25 cellular contexts compared by ENCODE assay signal in genomic region chr20:44335675-44336074, GRCh38. TPM values are rescaled to one million over a fixed set of nuclear protein-coding genes. Genes with fewer than 3 reads are reported as not detected.
DNase-seq lines count a peak whose midpoint lies in the region; ATAC-seq, FAIRE-seq and TF ChIP-seq lines count a peak whose summit lies in the region.
"Had no signal": no experiment of that assay in that cellular context is flagged by ENCODE, and none has a peak within 500 bp of the region (broad histone marks: within the 10 kb centered on the region; RNA-seq: fewer than 3 reads in every experiment).

No MANE protein-coding gene starts in this region.

- H4K8ac ChIP-seq in H1 (ENCODE audit: extremely low read depth, insufficient read depth, low read length): no peak overlapping the region
- no peak overlapping the region for H4K8ac ChIP-seq in trophoblast cell (ENCODE audit: low read depth, low read length)

- WGBS in HepG2 (ENCODE audit: low lambda C conversion rate): 62% methylated on average over 2 of the region's 2 CpGs
- 65% methylated on average over 2 of the region's 2 CpGs for WGBS in right lobe of liver (ENCODE audit: insufficient coverage, low coverage, low lambda C conversion rate, missing lambda C conversion rate)
- 100% methylated on average over 2 of the region's 2 CpGs; no CpG with 5 or more reads in 1 of the 2 experiments for WGBS in H1 (ENCODE audit: extremely low coverage in 1 of 2, insufficient coverage in 1 of 2, insufficient read length in 1 of 2, insufficient replicate concordance in 2 of 2, low coverage in 1 of 2, low lambda C conversion rate in 2 of 2, missing lambda C conversion rate in 1 of 2), 2 experiments
- WGBS in trophoblast cell (ENCODE audit: extremely low coverage, insufficient coverage, insufficient read length): no CpG with 5 or more reads among the region's 2 CpGs

- TF ChIP-seq RAD21 in HepG2 (CRISPR knock-in tag; IDR thresholded peaks at IDR 0.05): no peak
- no peak for TF ChIP-seq RAD21 in H1 (IDR thresholded peaks at IDR 0.05 in 1 of 2, conservative IDR thresholded peaks at IDR 0.05 in 1 of 2; ENCODE audit: low read depth in 2 of 2, low read length in 2 of 2)

- DNase-seq in HepG2 (ENCODE audit: low spot score): no peak
- no peak for DNase-seq in right lobe of liver
- no peak for DNase-seq in H1 (ENCODE audit: low read depth in 1 of 2, low spot score in 2 of 2)
- DNase-seq in trophoblast cell: no peak
- DNase-seq in NCI-H82 (lab: John Stamatoyannopoulos, UW): no peak
- DNase-seq in activated CD4-positive, alpha-beta T cell treated with anti-CD3 and anti-CD28 coated beads for 4 hours: no peak
- DNase-seq in DMS153 treated with DMSO at 0.1 percent for 48 hours (lab: John Stamatoyannopoulos, UW; ENCODE audit: unreplicated experiment): no peak
- DNase-seq: BE2C; CD4-positive, alpha-beta T cell; CD8-positive, alpha-beta memory T cell; DMS 273 treated with DMSO at 0.1 percent for 48 hours; DMS53; DMS79 treated with DMSO at 0.1 percent for 48 hours had no signal

- no peak overlapping the region for H4K91ac ChIP-seq in H1 (replicated peaks; ENCODE audit: insufficient read length, low read length)
- no peak overlapping the region for H4K91ac ChIP-seq in trophoblast cell (ENCODE audit: low read depth, low read length)

- H3K23me2 ChIP-seq in H1 (ENCODE audit: low read depth, low read length): no peaks in the 10 kb centered on the region

- H3K14ac ChIP-seq in H1 (ENCODE audit: insufficient read length) (no peak overlapping the region), trophoblast cell (ENCODE audit: low read length) (no peak overlapping the region)

- intact Hi-C loops in HepG2 (cut with micrococcal nuclease; ENCODE audit: unreplicated experiment): no loop called here
- intact Hi-C loops in right lobe of liver (cut with DNase I): no loop called here

- H3K79me1 ChIP-seq in H1 (ENCODE audit: low read depth, low read length): no peaks in the 10 kb centered on the region
- H3K79me1 ChIP-seq in trophoblast cell (ENCODE audit: low read length): peaks cover 2% of the 10 kb centered on the region

- in situ Hi-C loops in HepG2 (cut with HindIII; ENCODE audit: extremely low pct_ligation_motif_present, low pct_unique_long_range_greater_than_20kb): no loop called here

- H3K27ac ChIP-seq in HepG2 (ENCODE audit: extremely low read length, insufficient read depth, low read length): no peak overlapping the region
- H3K27ac ChIP-seq in right lobe of liver: no peak overlapping the region
- H3K27ac ChIP-seq in H1 (ENCODE audit: low read depth, low read length): no peak overlapping the region
- no peak overlapping the region for H3K27ac ChIP-seq in trophoblast cell (ENCODE audit: low read depth, low read length)
- H3K27ac ChIP-seq: 22Rv1; BLaER1 treated with 17β-estradiol and CSF1 and Interleukin-3, amounts not matched to agents 10 nM and 100 nM had no signal

- H2AFZ ChIP-seq in HepG2 (ENCODE audit: low read length) (no peak overlapping the region), H1 (ENCODE audit: low read length) (0 out of 2 replicates have a peak overlapping the region, but pooled peaks have one; percentile 22), trophoblast cell (ENCODE audit: insufficient read depth, low read length, poor library complexity) (no peak overlapping the region)

- no peak overlapping the region for H4K12ac ChIP-seq in trophoblast cell (ENCODE audit: low read depth, low read length)

- no peaks in the 10 kb centered on the region for H3K79me2 ChIP-seq in HepG2 (ENCODE audit: insufficient read depth, low read length)
- no peaks in the 10 kb centered on the region for H3K79me2 ChIP-seq in H1 (ENCODE audit: control insufficient read depth in 1 of 2, insufficient read depth in 2 of 2, low read length in 2 of 2)
- no peaks in the 10 kb centered on the region for H3K79me2 ChIP-seq in trophoblast cell (ENCODE audit: control insufficient read depth, insufficient read depth, low read length, poor library complexity)

- H3K27me3 ChIP-seq in HepG2 (ENCODE audit: control insufficient read depth in 1 of 2, insufficient read depth in 2 of 2, low read length in 2 of 2) (peaks cover 6 to 49% of the 10 kb centered on the region in 2 experiments; a peak in 4 of 5 replicates), right lobe of liver (no peaks in the 10 kb centered on the region), H1 (replicated peaks in 1 of 4; ENCODE audit: control insufficient read depth in 3 of 4, extremely low read depth in 1 of 4, insufficient read depth in 3 of 4, low read length in 3 of 4) (0 out of 7 replicates have a peak, but pooled peaks cover 0 to 2% (median 0%) of the 10 kb centered on the region in 4 experiments), trophoblast cell (ENCODE audit: insufficient read depth, low read length) (no peaks in the 10 kb centered on the region)
- H3K27me3 ChIP-seq: BE2C; BLaER1 treated with 17β-estradiol and CSF1 and Interleukin-3, amounts not matched to agents 10 nM and 100 nM had no signal

- no peak for TF ChIP-seq POLR2A in HepG2 (IDR thresholded peaks at IDR 0.05; ENCODE audit: insufficient read depth in 1 of 2, low read depth in 2 of 2, low read length in 2 of 2)
- no peak for TF ChIP-seq POLR2A in right lobe of liver (IDR thresholded peaks at IDR 0.05)
- no peak for TF ChIP-seq POLR2A in H1 (IDR thresholded peaks at IDR 0.05; ENCODE audit: control extremely low read depth in 1 of 2, low read depth in 2 of 2, low read length in 2 of 2)

- H2BK20ac ChIP-seq in H1 (ENCODE audit: low read length): 0 out of 2 replicates have a peak overlapping the region, but pooled peaks have one; percentile 9

- no peak for TF ChIP-seq CTCF in HepG2 (CRISPR knock-in tag; IDR thresholded peaks at IDR 0.05)
- no peak for TF ChIP-seq CTCF in right lobe of liver (IDR thresholded peaks at IDR 0.05)
- TF ChIP-seq CTCF in H1 (IDR thresholded peaks at IDR 0.05; ENCODE audit: control extremely low read depth in 1 of 3, insufficient read depth in 1 of 3, low read depth in 1 of 3, low read length in 3 of 3): no peak

- H4K5ac ChIP-seq in H1 (ENCODE audit: insufficient read length, low read depth, low read length): no peak overlapping the region

- CTCF ChIA-PET in HepG2 (lab: Yijun Ruan, JAX; ENCODE audit: low intra/inter-chr PET ratio, low total read pairs): no interaction called here
- CTCF ChIA-PET in H1 (lab: Charles Lee; ENCODE audit: partially characterized antibody): no interaction called here

- no peak overlapping the region for H3K4ac ChIP-seq in H1 (replicated peaks; ENCODE audit: insufficient read length, low read depth, low read length)
- H3K4ac ChIP-seq in trophoblast cell (ENCODE audit: low read depth, low read length): no peak overlapping the region

- no TSS peak for BruUV-seq in HepG2 (replicated peaks; lab: Mats Ljungman, UMichigan)

- ATAC-seq in HepG2: no peak
- no peak for ATAC-seq in right lobe of liver
- ATAC-seq: HCT116 had no signal

- peak overlapping the region; percentile 65 for H3K4me2 ChIP-seq in HepG2 (ENCODE audit: low read depth, low read length)
- peak overlapping the region; percentile 32 to 49; a peak in 2 of 4 replicates for H3K4me2 ChIP-seq in H1 (ENCODE audit: insufficient read depth in 1 of 2, low read depth in 2 of 2, low read length in 2 of 2)
- no peak overlapping the region for H3K4me2 ChIP-seq in trophoblast cell (ENCODE audit: low read length)
- H3K4me2 ChIP-seq: BLaER1 treated with 17β-estradiol and CSF1 and Interleukin-3, amounts not matched to agents 10 nM and 100 nM had no signal

- H2BK15ac ChIP-seq in H1 (ENCODE audit: low read length): no peak overlapping the region

- H2BK5ac ChIP-seq in H1 (ENCODE audit: low read depth, low read length) (no peak overlapping the region), trophoblast cell (ENCODE audit: low read depth, low read length, poor library complexity) (peak overlapping the region; percentile 27)

- H3K4me3 ChIP-seq in HepG2 (replicated peaks in 1 of 3; ENCODE audit: insufficient read depth in 1 of 3, low read depth in 2 of 3, low read length in 3 of 3) (peak overlapping the region in 1 of 3 experiments; percentile 57; a peak in 1 of 6 replicates), right lobe of liver (no peak overlapping the region), H1 (ENCODE audit: extremely low read depth in 1 of 4, insufficient read depth in 2 of 4, low read depth in 3 of 4, low read length in 4 of 4) (peak overlapping the region in 1 of 4 experiments; percentile 11; a peak in 1 of 8 replicates), trophoblast cell (ENCODE audit: low read depth, low read length) (no peak overlapping the region)
- H3K4me3 ChIP-seq: BLaER1 treated with 17β-estradiol and CSF1 and Interleukin-3, amounts not matched to agents 10 nM and 100 nM had no signal

- peaks cover 41% of the 10 kb centered on the region for H3K4me1 ChIP-seq in HepG2 (ENCODE audit: insufficient read depth, low read length)
- no peaks in the 10 kb centered on the region for H3K4me1 ChIP-seq in right lobe of liver
- peaks cover 4 to 12% (median 5%) of the 10 kb centered on the region in 4 experiments for H3K4me1 ChIP-seq in H1 (replicated peaks in 1 of 4; ENCODE audit: control insufficient read depth in 3 of 4, insufficient read depth in 4 of 4, low read length in 3 of 4)
- peaks cover 2 to 24% of the 10 kb centered on the region in 2 experiments for H3K4me1 ChIP-seq in trophoblast cell (ENCODE audit: control insufficient read depth in 1 of 2, insufficient read depth in 2 of 2, low read length in 2 of 2)
- H3K4me1 ChIP-seq: BE2C had no signal

- H3K36me3 ChIP-seq in HepG2 (replicated peaks in 1 of 2; ENCODE audit: control insufficient read depth in 1 of 2, insufficient read depth in 2 of 2, low read length in 2 of 2) (no peaks in the 10 kb centered on the region), right lobe of liver (no peaks in the 10 kb centered on the region), H1 (ENCODE audit: control insufficient read depth in 2 of 4, insufficient read depth in 4 of 4, low read length in 3 of 4) (no peaks in the 10 kb centered on the region), trophoblast cell (ENCODE audit: control insufficient read depth in 1 of 2, insufficient read depth in 2 of 2, low read length in 2 of 2) (no peaks in the 10 kb centered on the region)
- H3K36me3 ChIP-seq: BE2C; BLaER1 treated with 17β-estradiol and CSF1 and Interleukin-3, amounts not matched to agents 10 nM and 100 nM had no signal

- TF ChIP-seq EP300 in HepG2 (IDR thresholded peaks at IDR 0.05; ENCODE audit: low read depth in 2 of 2, low read length in 2 of 2): no peak
- TF ChIP-seq EP300 in HepG2 (CRISPR knock-in tag; IDR thresholded peaks at IDR 0.05; ENCODE audit: borderline replicate concordance): no peak
- no peak for TF ChIP-seq EP300 in H1 (IDR thresholded peaks at IDR 0.05; ENCODE audit: borderline replicate concordance in 1 of 2, low read depth in 2 of 2, low read length in 2 of 2)

- H3K56ac ChIP-seq in H1 (replicated peaks; ENCODE audit: insufficient read length, low read depth, low read length): no peak overlapping the region

- H3K9me3 ChIP-seq in HepG2 (ENCODE audit: low read length): no peaks in the 10 kb centered on the region
- H3K9me3 ChIP-seq in right lobe of liver: no peaks in the 10 kb centered on the region
- no peaks in the 10 kb centered on the region for H3K9me3 ChIP-seq in H1 (ENCODE audit: insufficient read depth in 2 of 2, low read depth in 1 of 2, low read length in 1 of 2)
- no peaks in the 10 kb centered on the region for H3K9me3 ChIP-seq in trophoblast cell (ENCODE audit: insufficient read depth, low read depth, low read length)
- H3K9me3 ChIP-seq: BE2C; BLaER1 treated with 17β-estradiol and CSF1 and Interleukin-3, amounts not matched to agents 10 nM and 100 nM had no signal

- no peak overlapping the region for H3K9ac ChIP-seq in HepG2 (ENCODE audit: insufficient read depth, low read depth, low read length)
- no peak overlapping the region for H3K9ac ChIP-seq in H1 (replicated peaks in 1 of 4; ENCODE audit: extremely low read depth in 1 of 4, low read depth in 3 of 4, low read length in 3 of 4)
- no peak overlapping the region for H3K9ac ChIP-seq in trophoblast cell (ENCODE audit: low read length)
- H3K9ac ChIP-seq: BLaER1 treated with 17β-estradiol and CSF1 and Interleukin-3, amounts not matched to agents 10 nM and 100 nM had no signal

- FAIRE-seq in HepG2 (lab: Jason Lieb, UNC) (no peak), H1 (lab: Jason Lieb, UNC) (no peak)
- FAIRE-seq: A204.1, D721Med, G401.6, GM12892 had no signal

- H4K20me1 ChIP-seq in HepG2 (ENCODE audit: insufficient read depth, low read length): no peaks in the 10 kb centered on the region
- no peaks in the 10 kb centered on the region for H4K20me1 ChIP-seq in H1 (replicated peaks in 1 of 2; ENCODE audit: control insufficient read depth in 1 of 2, insufficient read depth in 2 of 2, low read length in 2 of 2)
- H4K20me1 ChIP-seq: BLaER1 treated with 17β-estradiol and CSF1 and Interleukin-3, amounts not matched to agents 10 nM and 100 nM had no signal

- H2BK120ac ChIP-seq in H1 (replicated peaks; ENCODE audit: low read depth, low read length) (no peak overlapping the region), trophoblast cell (ENCODE audit: insufficient read depth, low read length, poor library complexity) (no peak overlapping the region)

- POLR2A ChIA-PET in HepG2 (lab: Yijun Ruan, JAX) (no interaction called here), H1 (lab: Charles Lee; ENCODE audit: partially characterized antibody) (no interaction called here)

- H3K18ac ChIP-seq in H1 (ENCODE audit: extremely low read depth, low read length) (no peak overlapping the region), trophoblast cell (ENCODE audit: low read length) (no peak overlapping the region)

- H2BK12ac ChIP-seq in H1 (ENCODE audit: low read depth, low read length) (no peak overlapping the region), trophoblast cell (ENCODE audit: low read length) (peak overlapping the region; percentile 42)

- H3K23ac ChIP-seq in H1 (ENCODE audit: insufficient read length) (no peak overlapping the region), trophoblast cell (ENCODE audit: low read length) (no peak overlapping the region)

- H2AK5ac ChIP-seq in H1 (ENCODE audit: low read depth, low read length): no peak overlapping the region
- no peak overlapping the region for H2AK5ac ChIP-seq in trophoblast cell (ENCODE audit: low read length)

RNA-seq across cellular contexts. Expression of gene R3HDML, which starts 1.2 kb away (rescaled TPM):
- total RNA-seq in HepG2 (2016; rRNA removed; fragmentation: Illumina TruSeq; extraction: Trizol) (not detected in 2 replicates), right lobe of liver (not detected)
- not detected in 2 replicates for total RNA-seq in HepG2 (2016; cell fraction: cytosol; rRNA removed; fragmentation: Illumina TruSeq; extraction: Trizol; ENCODE audit: low read depth)
- total RNA-seq in HepG2 (2016; cell fraction: insoluble cytoplasmic fraction; rRNA removed; fragmentation: Illumina TruSeq; extraction: Trizol): not detected in 2 replicates
- total RNA-seq in HepG2 (2016; cell fraction: membrane; rRNA removed; fragmentation: Illumina TruSeq; extraction: Trizol): not detected in 2 replicates
- not detected in 2 replicates for total RNA-seq in HepG2 (2016; cell fraction: nucleus; rRNA removed; fragmentation: Illumina TruSeq; extraction: Trizol)
- polyA plus RNA-seq in HepG2 (2011; rRNA removed) (not detected in 2 replicates), H1 (2011; rRNA removed) (0.06 TPM in 1 of 2 replicates, not detected in the other)
- not detected in 2 replicates for polyA plus RNA-seq in HepG2 (2011; cell fraction: cytosol; rRNA removed)
- not detected in 2 replicates for polyA plus RNA-seq in HepG2 (2011; cell fraction: nucleus; rRNA removed)
- polyA plus RNA-seq in HepG2 (2012): not detected in 2 replicates
- polyA plus RNA-seq in HepG2 (2016; cell fraction: cytosol; fragmentation: Illumina TruSeq; extraction: Trizol; ENCODE audit: low read depth): not detected in 2 replicates
- polyA plus RNA-seq in HepG2 (2016; cell fraction: insoluble cytoplasmic fraction; fragmentation: Illumina TruSeq; extraction: Trizol; ENCODE audit: low read depth): not detected in 2 replicates
- polyA plus RNA-seq in HepG2 (2016; cell fraction: membrane; fragmentation: Illumina TruSeq; extraction: Trizol; ENCODE audit: low read depth): not detected in 2 replicates
- not detected in 2 replicates for polyA plus RNA-seq in HepG2 (2016; cell fraction: nucleus; fragmentation: Illumina TruSeq; extraction: Trizol; ENCODE audit: insufficient read depth, low read depth)
- not detected in 2 replicates for polyA minus RNA-seq in HepG2 (2011; rRNA and poly(A)+ RNA removed; ENCODE audit: low replicate concordance)
- not detected in 2 replicates for polyA minus RNA-seq in HepG2 (2011; cell fraction: cytosol; rRNA and poly(A)+ RNA removed)
- polyA minus RNA-seq in HepG2 (2011; cell fraction: nucleus; rRNA and poly(A)+ RNA removed): not detected in 2 replicates
- total RNA-seq in H1 (2021; fragmentation: NEBNext Ultra II Directional; extraction: Animal tissue kit (Norgen Biotek cat#: 25700)): not detected in 2 replicates
- polyA plus RNA-seq in H1 (2011; cell fraction: cytosol; rRNA removed): not detected
- 0.16 TPM for polyA plus RNA-seq in H1 (2011; cell fraction: nucleus; rRNA removed)
- polyA plus RNA-seq in H1 (2012, experiment 1 of 2): not detected in 4 replicates
- polyA plus RNA-seq in H1 (2012, experiment 2 of 2): not detected
- polyA plus RNA-seq in H1 (2013, experiment 1 of 2): 0.06 TPM
- 0.04 TPM for polyA plus RNA-seq in H1 (2013, experiment 2 of 2)
- polyA minus RNA-seq in H1 (2011; rRNA and poly(A)+ RNA removed): 0.13 TPM in 1 of 2 replicates, not detected in the other
- not detected for polyA minus RNA-seq in H1 (2011; cell fraction: cytosol; rRNA and poly(A)+ RNA removed)
- not detected for polyA minus RNA-seq in H1 (2011; cell fraction: nucleus; rRNA and poly(A)+ RNA removed)
- 0.22 and 0.28 TPM in 2 replicates for polyA plus RNA-seq in trophoblast cell (2013)
- total RNA-seq: CD4-positive, alpha-beta T cell; CD8-positive, alpha-beta memory T cell; Daoy; H4; H9 had no signal
- polyA plus RNA-seq: AG04450; CD14-positive monocyte; CD8-positive, alpha-beta memory T cell had no signal

RNA-seq across cellular contexts. Expression of gene HNF4A, which starts 19.8 kb away (rescaled TPM):
- total RNA-seq in HepG2 (2016; rRNA removed; fragmentation: Illumina TruSeq; extraction: Trizol): 169 and 190 TPM in 2 replicates
- total RNA-seq in HepG2 (2016; cell fraction: cytosol; rRNA removed; fragmentation: Illumina TruSeq; extraction: Trizol; ENCODE audit: low read depth): 29.0 and 32.3 TPM in 2 replicates
- total RNA-seq in HepG2 (2016; cell fraction: insoluble cytoplasmic fraction; rRNA removed; fragmentation: Illumina TruSeq; extraction: Trizol): 151 and 173 TPM in 2 replicates
- total RNA-seq in HepG2 (2016; cell fraction: membrane; rRNA removed; fragmentation: Illumina TruSeq; extraction: Trizol): 112 and 124 TPM in 2 replicates
- 102 and 116 TPM in 2 replicates for total RNA-seq in HepG2 (2016; cell fraction: nucleus; rRNA removed; fragmentation: Illumina TruSeq; extraction: Trizol)
- polyA plus RNA-seq in HepG2 (2011; rRNA removed): 80.9 and 112 TPM in 2 replicates
- 42.6 and 51.4 TPM in 2 replicates for polyA plus RNA-seq in HepG2 (2011; cell fraction: cytosol; rRNA removed)
- 155 and 166 TPM in 2 replicates for polyA plus RNA-seq in HepG2 (2011; cell fraction: nucleus; rRNA removed)
- polyA plus RNA-seq in HepG2 (2012): 118 and 127 TPM in 2 replicates
- polyA plus RNA-seq in HepG2 (2016; cell fraction: cytosol; fragmentation: Illumina TruSeq; extraction: Trizol; ENCODE audit: low read depth): 15.4 and 16.4 TPM in 2 replicates
- 119 and 153 TPM in 2 replicates for polyA plus RNA-seq in HepG2 (2016; cell fraction: insoluble cytoplasmic fraction; fragmentation: Illumina TruSeq; extraction: Trizol; ENCODE audit: low read depth)
- polyA plus RNA-seq in HepG2 (2016; cell fraction: membrane; fragmentation: Illumina TruSeq; extraction: Trizol; ENCODE audit: low read depth): 46.6 and 47.5 TPM in 2 replicates
- 182 and 192 TPM in 2 replicates for polyA plus RNA-seq in HepG2 (2016; cell fraction: nucleus; fragmentation: Illumina TruSeq; extraction: Trizol; ENCODE audit: insufficient read depth, low read depth)
- polyA minus RNA-seq in HepG2 (2011; rRNA and poly(A)+ RNA removed; ENCODE audit: low replicate concordance): 4.8 and 366 TPM in 2 replicates
- polyA minus RNA-seq in HepG2 (2011; cell fraction: cytosol; rRNA and poly(A)+ RNA removed): 84.1 and 95.5 TPM in 2 replicates
- polyA minus RNA-seq in HepG2 (2011; cell fraction: nucleus; rRNA and poly(A)+ RNA removed): 74.7 and 93.0 TPM in 2 replicates
- total RNA-seq in right lobe of liver: 100 to 1,000 TPM; 101 to 255 (median 157) TPM
- not detected in 2 replicates for total RNA-seq in H1 (2021; fragmentation: NEBNext Ultra II Directional; extraction: Animal tissue kit (Norgen Biotek cat#: 25700))
- polyA plus RNA-seq in H1 (2011; rRNA removed): 0.03 TPM in 1 of 2 replicates, not detected in the other
- 0.04 TPM for polyA plus RNA-seq in H1 (2011; cell fraction: cytosol; rRNA removed)
- not detected for polyA plus RNA-seq in H1 (2011; cell fraction: nucleus; rRNA removed)
- 0.10 to 0.11 TPM in 2 of 4 replicates, not detected in the others for polyA plus RNA-seq in H1 (2012, experiment 1 of 2)
- 0.03 TPM for polyA plus RNA-seq in H1 (2012, experiment 2 of 2)
- polyA plus RNA-seq in H1 (2013, experiment 1 of 2): not detected
- 0.02 TPM for polyA plus RNA-seq in H1 (2013, experiment 2 of 2)
- not detected in 2 replicates for polyA minus RNA-seq in H1 (2011; rRNA and poly(A)+ RNA removed)
- polyA minus RNA-seq in H1 (2011; cell fraction: cytosol; rRNA and poly(A)+ RNA removed): not detected
- polyA minus RNA-seq in H1 (2011; cell fraction: nucleus; rRNA and poly(A)+ RNA removed): not detected
- polyA plus RNA-seq in trophoblast cell (2013): 0.44 and 0.45 TPM in 2 replicates
- total RNA-seq: CD4-positive, alpha-beta T cell; CD8-positive, alpha-beta memory T cell; Daoy; H4; H9 had no signal
- polyA plus RNA-seq: AG04450; CD14-positive monocyte; CD8-positive, alpha-beta memory T cell had no signal

RNA-seq across cellular contexts. Expression of gene FITM2, which starts 24.7 kb away (rescaled TPM):
- 13.6 and 24.5 TPM in 2 replicates for total RNA-seq in HepG2 (2016; rRNA removed; fragmentation: Illumina TruSeq; extraction: Trizol)
- 2.8 and 2.9 TPM in 2 replicates for total RNA-seq in HepG2 (2016; cell fraction: cytosol; rRNA removed; fragmentation: Illumina TruSeq; extraction: Trizol; ENCODE audit: low read depth)
- total RNA-seq in HepG2 (2016; cell fraction: insoluble cytoplasmic fraction; rRNA removed; fragmentation: Illumina TruSeq; extraction: Trizol): 13.1 and 24.2 TPM in 2 replicates
- total RNA-seq in HepG2 (2016; cell fraction: membrane; rRNA removed; fragmentation: Illumina TruSeq; extraction: Trizol): 8.8 and 10.2 TPM in 2 replicates
- 20.0 and 25.7 TPM in 2 replicates for total RNA-seq in HepG2 (2016; cell fraction: nucleus; rRNA removed; fragmentation: Illumina TruSeq; extraction: Trizol)
- 9.6 and 10.4 TPM in 2 replicates for polyA plus RNA-seq in HepG2 (2011; rRNA removed)
- 7.7 and 12.9 TPM in 2 replicates for polyA plus RNA-seq in HepG2 (2011; cell fraction: cytosol; rRNA removed)
- 10.1 and 10.7 TPM in 2 replicates for polyA plus RNA-seq in HepG2 (2011; cell fraction: nucleus; rRNA removed)
- polyA plus RNA-seq in HepG2 (2012): 18.0 and 19.6 TPM in 2 replicates
- polyA plus RNA-seq in HepG2 (2016; cell fraction: cytosol; fragmentation: Illumina TruSeq; extraction: Trizol; ENCODE audit: low read depth): 2.4 TPM in 2 replicates
- polyA plus RNA-seq in HepG2 (2016; cell fraction: insoluble cytoplasmic fraction; fragmentation: Illumina TruSeq; extraction: Trizol; ENCODE audit: low read depth): 10.6 and 10.9 TPM in 2 replicates
- 4.4 and 4.9 TPM in 2 replicates for polyA plus RNA-seq in HepG2 (2016; cell fraction: membrane; fragmentation: Illumina TruSeq; extraction: Trizol; ENCODE audit: low read depth)
- polyA plus RNA-seq in HepG2 (2016; cell fraction: nucleus; fragmentation: Illumina TruSeq; extraction: Trizol; ENCODE audit: insufficient read depth, low read depth): 33.0 and 34.7 TPM in 2 replicates
- 11.7 and 21.7 TPM in 2 replicates for polyA minus RNA-seq in HepG2 (2011; rRNA and poly(A)+ RNA removed; ENCODE audit: low replicate concordance)
- polyA minus RNA-seq in HepG2 (2011; cell fraction: cytosol; rRNA and poly(A)+ RNA removed): 10.1 and 13.8 TPM in 2 replicates
- 6.7 and 9.0 TPM in 2 replicates for polyA minus RNA-seq in HepG2 (2011; cell fraction: nucleus; rRNA and poly(A)+ RNA removed)
- total RNA-seq in right lobe of liver: 1 to 10 TPM; 3.6 to 8.0 (median 6.4) TPM
- total RNA-seq in H1 (2021; fragmentation: NEBNext Ultra II Directional; extraction: Animal tissue kit (Norgen Biotek cat#: 25700)): 2.0 and 2.1 TPM in 2 replicates
- polyA plus RNA-seq in H1 (2011; rRNA removed): 1.1 and 1.2 TPM in 2 replicates
- 1.1 TPM for polyA plus RNA-seq in H1 (2011; cell fraction: cytosol; rRNA removed)
- 1.9 TPM for polyA plus RNA-seq in H1 (2011; cell fraction: nucleus; rRNA removed)
- polyA plus RNA-seq in H1 (2012, experiment 1 of 2): 1.3 to 1.7 TPM (median 1.6 TPM) in 4 replicates
- polyA plus RNA-seq in H1 (2012, experiment 2 of 2): 1.5 TPM
- 2.0 TPM for polyA plus RNA-seq in H1 (2013, experiment 1 of 2)
- 2.5 TPM for polyA plus RNA-seq in H1 (2013, experiment 2 of 2)
- 1.5 and 2.8 TPM in 2 replicates for polyA minus RNA-seq in H1 (2011; rRNA and poly(A)+ RNA removed)
- 1.1 TPM for polyA minus RNA-seq in H1 (2011; cell fraction: cytosol; rRNA and poly(A)+ RNA removed)
- 1.2 TPM for polyA minus RNA-seq in H1 (2011; cell fraction: nucleus; rRNA and poly(A)+ RNA removed)
- 1.8 TPM in 2 replicates for polyA plus RNA-seq in trophoblast cell (2013)

Comparison
In these comparisons a context has a peak if more than half of its experiments do, and no peak if none do; other contexts are left out.
1. RNA of gene HNF4A, which starts 19.8 kb away (total RNA-seq): 101 to 255 TPM in right lobe of liver and 29.0 to 190 TPM in HepG2; not detected in H1; every median in the first group is over 10 times any median in the second.